19 cellular contexts compared by ENCODE assay signal in the genomic region with DNA sequence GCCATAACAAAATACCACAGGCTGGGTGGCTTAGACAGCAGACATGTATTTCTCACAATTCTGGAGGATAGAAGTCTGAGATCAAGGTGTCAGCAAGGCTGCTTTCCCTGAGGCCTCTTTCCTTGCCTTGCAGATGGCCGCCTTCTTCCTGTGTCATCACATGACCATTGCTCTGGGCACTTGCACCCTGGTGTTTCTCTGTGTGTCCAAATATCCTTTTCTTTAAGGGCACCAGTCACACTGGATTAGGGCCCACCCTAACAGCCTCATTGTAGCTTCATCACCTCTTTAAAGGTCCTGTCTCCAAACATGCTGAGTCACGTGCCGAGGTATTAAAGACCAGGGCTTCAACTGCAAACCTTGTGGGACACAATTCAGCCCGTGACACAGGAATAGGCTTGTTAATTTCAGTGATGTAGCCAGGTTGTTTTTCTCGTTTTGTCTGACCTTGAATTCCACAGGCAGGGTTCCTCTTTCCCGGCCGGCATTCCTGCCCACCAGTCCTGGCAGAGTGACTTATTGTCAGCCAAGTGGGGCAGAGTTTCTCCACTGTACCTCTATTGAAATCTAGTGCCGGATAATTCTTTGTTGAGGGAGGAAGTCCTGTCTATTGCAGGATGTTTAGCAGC.
DNase-seq lines count a peak whose midpoint lies in the region; ATAC-seq and TF ChIP-seq lines count a peak whose summit lies in the region.
"Had no signal": no experiment of that assay in that cellular context is flagged by ENCODE, and none has a peak within 500 bp of the region (broad histone marks: within the 10 kb centered on the region; RNA-seq: fewer than 3 reads in every experiment).

No MANE protein-coding gene starts in this region.

- CTCF ChIA-PET in mammary epithelial cell (lab: Charles Lee; ENCODE audit: low non-redundant PET), result no interaction called here

- H3K9me3 ChIP-seq in mammary epithelial cell (replicated peaks; ENCODE audit: insufficient read depth, low read length) (no peaks in the 10 kb centered on the region), T-helper 17 cell (ENCODE audit: control insufficient read depth, low read length, poor library complexity, severe bottlenecking) (no peaks in the 10 kb centered on the region)
- H3K9me3 ChIP-seq: MG63 had no signal

- 2% methylated on average over 8 of the region's 8 CpGs for WGBS in mammary epithelial cell (ENCODE audit: low coverage, missing lambda C conversion rate)

- dilution Hi-C loops in mammary epithelial cell (cut with HindIII; ENCODE audit: low sequenced_read_pairs), result no loop called here

- no peak overlapping the region for H3K27ac ChIP-seq in mammary epithelial cell (ENCODE audit: insufficient read depth, low read depth, low read length)
- H3K27ac ChIP-seq: HL-60, KMS-11, PC-9 had no signal

- TF ChIP-seq CTCF in mammary epithelial cell (conservative IDR thresholded peaks at IDR 0.05 in 1 of 2, IDR thresholded peaks at IDR 0.05 in 1 of 2; ENCODE audit: extremely low read depth in 1 of 2, insufficient read depth in 1 of 2, low read depth in 1 of 2, low read length in 2 of 2), result no peak

- H3K36me3 Mint-ChIP-seq in T-helper 17 cell (ENCODE audit: low read depth), result no peaks in the 10 kb centered on the region

- intact Hi-C loops in Right ventricle myocardium superior (cut with DNase I), result no loop called here
- intact Hi-C loops in cardiac septum (cut with DNase I), result no loop called here
- intact Hi-C loops in mammary epithelial cell (cut with micrococcal nuclease), result no loop called here

- H3K79me2 ChIP-seq in mammary epithelial cell (ENCODE audit: insufficient read depth, low read length), result no peaks in the 10 kb centered on the region

- H3K9ac ChIP-seq in mammary epithelial cell (ENCODE audit: insufficient read depth, low read length), result no peak overlapping the region
- H3K9ac ChIP-seq: KMS-11 had no signal

- ATAC-seq in Right ventricle myocardium superior (ENCODE audit: poor library complexity) (peak; percentile 68), T-helper 17 cell (no peak), HG02759 (IDR thresholded peaks at IDR 0.05; ENCODE audit: unreplicated experiment) (no peak)
- ATAC-seq: HCT116 had no signal

- DNase-seq in Right ventricle myocardium superior (no peak), cardiac septum (ENCODE audit: low spot score) (no peak), mammary epithelial cell (no peak), islet precursor cell (peak; percentile 54), T-helper 17 cell (no peak), H7 (no peak)
- DNase-seq: COR-L47, MG63, NCI-H1092 treated with DMSO at 0.1 percent for 48 hours, NCI-H1694 treated with DMSO at 0.1 percent for 48 hours, NCI-H446, NCI-H748 treated with DMSO at 0.1 percent for 48 hours, PC-9, SHP77 had no signal

- H3K4me2 ChIP-seq in mammary epithelial cell (ENCODE audit: insufficient read depth, low read depth, low read length), result no peak overlapping the region
- H3K4me2 ChIP-seq: KMS-11, PC-9 had no signal

- no peak overlapping the region for H3K4me3 Mint-ChIP-seq in T-helper 17 cell
- H3K4me3 Mint-ChIP-seq: CD14-positive monocyte had no signal

- no peaks in the 10 kb centered on the region for H3K36me3 ChIP-seq in mammary epithelial cell (ENCODE audit: insufficient read depth, low read length)
- no peaks in the 10 kb centered on the region for H3K36me3 ChIP-seq in H7 (replicated peaks; ENCODE audit: control insufficient read depth, insufficient read depth, low read length)
- H3K36me3 ChIP-seq: MG63 had no signal

- H4K20me1 ChIP-seq in mammary epithelial cell (ENCODE audit: insufficient read depth, low read length), result no peaks in the 10 kb centered on the region

- BruUV-seq in mammary epithelial cell (replicated peaks; lab: Mats Ljungman, UMichigan), result no TSS peak

- H2AFZ ChIP-seq in mammary epithelial cell (ENCODE audit: low read depth, low read length), result peak overlapping the region; percentile 56
- H2AFZ ChIP-seq: PC-9 had no signal

- H3K27ac Mint-ChIP-seq in T-helper 17 cell, result no peak overlapping the region
- H3K27ac Mint-ChIP-seq: CD14-positive monocyte had no signal

- in situ Hi-C loops in mammary epithelial cell (cut with MboI; ENCODE audit: low sequenced_read_pairs in 2 of 2), result no loop called here

- no peaks in the 10 kb centered on the region for H3K4me1 Mint-ChIP-seq in T-helper 17 cell
- H3K4me1 Mint-ChIP-seq: CD14-positive monocyte had no signal

- H3K27me3 Mint-ChIP-seq in T-helper 17 cell, result no peaks in the 10 kb centered on the region

- H3K27me3 ChIP-seq in mammary epithelial cell (ENCODE audit: insufficient read depth, low read length) (no peaks in the 10 kb centered on the region), H7 (ENCODE audit: control insufficient read depth, insufficient read depth, low read length) (peaks cover 18% of the 10 kb centered on the region)
- H3K27me3 ChIP-seq: MG63 had no signal

- H3K4me1 ChIP-seq in mammary epithelial cell (ENCODE audit: insufficient read depth, low read length), result no peaks in the 10 kb centered on the region

- H3K4me3 ChIP-seq in mammary epithelial cell (replicated peaks in 1 of 3; ENCODE audit: insufficient read depth in 1 of 3, low read depth in 2 of 3, low read length in 3 of 3), result no peak overlapping the region
- H3K4me3 ChIP-seq in H7 (ENCODE audit: insufficient read depth, low read depth, low read length), result no peak overlapping the region
- H3K4me3 ChIP-seq: MG63, PC-9 had no signal
